In genomic region chr17:49219987-49220386, GRCh38 we compare ENCODE assay signal across 24 cellular contexts. TPM values are rescaled to one million over a fixed set of nuclear protein-coding genes. Genes with fewer than 3 reads are reported as not detected.
DNase-seq lines count a peak whose midpoint lies in the region; ATAC-seq and TF ChIP-seq lines count a peak whose summit lies in the region.
"Had no signal": no experiment of that assay in that cellular context is flagged by ENCODE, and none has a peak within 500 bp of the region (broad histone marks: within the 10 kb centered on the region; RNA-seq: fewer than 3 reads in every experiment).

No MANE protein-coding gene starts in this region.

- H3K4me1 Mint-ChIP-seq in activated CD4-positive, alpha-beta memory T cell treated with anti-CD3 and anti-CD28 coated beads, Interleukin-2, amount 10 ng/mL, durations not matched to agents 7 days and 5 days: peaks cover 72% of the 10 kb centered on the region
- H3K4me1 Mint-ChIP-seq in activated CD4-positive, alpha-beta memory T cell treated with anti-CD3 and anti-CD28 coated beads for 36 hours (ENCODE audit: low read depth): peaks cover 59% of the 10 kb centered on the region
- peaks cover 74% of the 10 kb centered on the region for H3K4me1 Mint-ChIP-seq in activated CD8-positive, alpha-beta T cell treated with anti-CD3 and anti-CD28 coated beads for 36 hours (ENCODE audit: low read depth)
- peaks cover 55 to 70% (median 67%) of the 10 kb centered on the region in 3 donors for H3K4me1 Mint-ChIP-seq in naive B cell

- peaks cover 67% of the 10 kb centered on the region for H3K36me3 Mint-ChIP-seq in activated CD4-positive, alpha-beta memory T cell treated with anti-CD3 and anti-CD28 coated beads, Interleukin-2, amount 10 ng/mL, durations not matched to agents 7 days and 5 days (ENCODE audit: low read depth)
- peaks cover 36% of the 10 kb centered on the region for H3K36me3 Mint-ChIP-seq in activated CD4-positive, alpha-beta memory T cell treated with anti-CD3 and anti-CD28 coated beads for 36 hours
- peaks cover 63% of the 10 kb centered on the region for H3K36me3 Mint-ChIP-seq in activated CD8-positive, alpha-beta T cell treated with anti-CD3 and anti-CD28 coated beads for 36 hours (ENCODE audit: low read depth)
- H3K36me3 Mint-ChIP-seq in naive B cell: no peaks in the 10 kb centered on the region
- H3K36me3 Mint-ChIP-seq: mesothelial cell of epicardium, neural progenitor cell had no signal

- no peaks in the 10 kb centered on the region for H3K9me3 Mint-ChIP-seq in activated CD4-positive, alpha-beta memory T cell treated with anti-CD3 and anti-CD28 coated beads, Interleukin-2, amount 10 ng/mL, durations not matched to agents 7 days and 5 days
- no peaks in the 10 kb centered on the region for H3K9me3 Mint-ChIP-seq in activated CD4-positive, alpha-beta memory T cell treated with anti-CD3 and anti-CD28 coated beads for 36 hours
- H3K9me3 Mint-ChIP-seq in activated CD8-positive, alpha-beta T cell treated with anti-CD3 and anti-CD28 coated beads for 36 hours: no peaks in the 10 kb centered on the region
- H3K9me3 Mint-ChIP-seq in naive B cell: no peaks in the 10 kb centered on the region
- H3K9me3 Mint-ChIP-seq: H9, mesothelial cell of epicardium, neural progenitor cell had no signal

- intact Hi-C loops in activated CD4-positive, alpha-beta memory T cell treated with anti-CD3 and anti-CD28 coated beads for 36 hours (cut with micrococcal nuclease): loop anchor here (2.0 kb wide), 1 partner anchor 27 kb away; no protein-coding TSS in a partner anchor
- intact Hi-C loops in activated CD8-positive, alpha-beta T cell treated with anti-CD3 and anti-CD28 coated beads for 36 hours (cut with micrococcal nuclease): loop anchor here (2.0 kb wide), 1 partner anchor 31 kb away; no protein-coding TSS in a partner anchor

- DNase-seq in activated CD4-positive, alpha-beta memory T cell treated with anti-CD3 and anti-CD28 coated beads, Interleukin-2, amount 10 ng/mL, durations not matched to agents 7 days and 5 days: no peak
- DNase-seq in activated CD4-positive, alpha-beta memory T cell treated with anti-CD3 and anti-CD28 coated beads for 36 hours: no peak
- no peak for DNase-seq in activated CD8-positive, alpha-beta T cell treated with anti-CD3 and anti-CD28 coated beads for 36 hours
- DNase-seq in naive B cell (no peak), substantia nigra (lab: John Stamatoyannopoulos, UW) (no peak), omental fat pad (ENCODE audit: low spot score) (no peak)
- DNase-seq: brain microvascular endothelial cell; glutamatergic neuron; NCI-H187 treated with DMSO at 0.1 percent for 48 hours; NCI-H345; SJCRH30; stimulated activated CD4-positive, alpha-beta T cell treated with anti-CD3 and anti-CD28 coated beads, Interleukin-4, amount 100 ng/mL, for 24 hours had no signal

- H3K27ac Mint-ChIP-seq in activated CD4-positive, alpha-beta memory T cell treated with anti-CD3 and anti-CD28 coated beads, Interleukin-2, amount 10 ng/mL, durations not matched to agents 7 days and 5 days: peak overlapping the region; percentile 95
- H3K27ac Mint-ChIP-seq in activated CD4-positive, alpha-beta memory T cell treated with anti-CD3 and anti-CD28 coated beads for 36 hours: no peak overlapping the region
- peak overlapping the region; percentile 97 for H3K27ac Mint-ChIP-seq in activated CD8-positive, alpha-beta T cell treated with anti-CD3 and anti-CD28 coated beads for 36 hours
- peak overlapping the region in 4 of 6 donors; percentile 67 to 99 (median 96) for H3K27ac Mint-ChIP-seq in naive B cell
- H3K27ac Mint-ChIP-seq: H9, mesothelial cell of epicardium, neural progenitor cell had no signal

- no peak overlapping the region for H3K4me3 Mint-ChIP-seq in activated CD4-positive, alpha-beta memory T cell treated with anti-CD3 and anti-CD28 coated beads, Interleukin-2, amount 10 ng/mL, durations not matched to agents 7 days and 5 days
- H3K4me3 Mint-ChIP-seq in activated CD4-positive, alpha-beta memory T cell treated with anti-CD3 and anti-CD28 coated beads for 36 hours: no peak overlapping the region
- H3K4me3 Mint-ChIP-seq in activated CD8-positive, alpha-beta T cell treated with anti-CD3 and anti-CD28 coated beads for 36 hours: no peak overlapping the region
- H3K4me3 Mint-ChIP-seq in naive B cell: peak overlapping the region in 4 of 8 donors; percentile 6 to 77 (median 62)
- H3K4me3 Mint-ChIP-seq: mesothelial cell of epicardium, neural progenitor cell had no signal

- peaks cover 17% of the 10 kb centered on the region for H3K27me3 Mint-ChIP-seq in activated CD4-positive, alpha-beta memory T cell treated with anti-CD3 and anti-CD28 coated beads, Interleukin-2, amount 10 ng/mL, durations not matched to agents 7 days and 5 days
- H3K27me3 Mint-ChIP-seq in activated CD4-positive, alpha-beta memory T cell treated with anti-CD3 and anti-CD28 coated beads for 36 hours: peaks cover 8% of the 10 kb centered on the region
- H3K27me3 Mint-ChIP-seq in activated CD8-positive, alpha-beta T cell treated with anti-CD3 and anti-CD28 coated beads for 36 hours: peaks cover 3% of the 10 kb centered on the region
- peaks cover 0 to 6% (median 0%) of the 10 kb centered on the region in 3 donors for H3K27me3 Mint-ChIP-seq in naive B cell

- CTCF ChIA-PET in activated CD4-positive, alpha-beta memory T cell treated with anti-CD3 and anti-CD28 coated beads, Interleukin-2, amount 10 ng/mL, durations not matched to agents 7 days and 5 days (lab: Charles Lee): no interaction called here
- CTCF ChIA-PET in activated CD4-positive, alpha-beta memory T cell treated with anti-CD3 and anti-CD28 coated beads for 36 hours (lab: Charles Lee): interaction anchor here (1.0 kb wide), 1 partner anchor 10 kb away, joined by 3 read pairs; the partner anchor contains the start of gene PHOSPHO1
- CTCF ChIA-PET in activated CD8-positive, alpha-beta T cell treated with anti-CD3 and anti-CD28 coated beads for 36 hours (lab: Charles Lee): interaction anchor here (1.0 kb wide), 1 partner anchor 30 kb away, joined by 3 read pairs; no protein-coding TSS in a partner anchor

- ATAC-seq in activated CD8-positive, alpha-beta T cell treated with anti-CD3 and anti-CD28 coated beads for 36 hours: no peak
- ATAC-seq in naive B cell (ENCODE audit: low read depth in 2 of 2) (no peak), GM21825 (IDR thresholded peaks at IDR 0.05; ENCODE audit: unreplicated experiment) (no peak), GM18907 (IDR thresholded peaks at IDR 0.05; ENCODE audit: unreplicated experiment) (no peak), omental fat pad (ENCODE audit: low FRiP score) (no peak)
- ATAC-seq: Panc1 had no signal

- POLR2A ChIA-PET in activated CD4-positive, alpha-beta memory T cell treated with anti-CD3 and anti-CD28 coated beads, Interleukin-2, amount 10 ng/mL, durations not matched to agents 7 days and 5 days (lab: Charles Lee): interaction anchor here (5.6 kb wide), 1 partner anchor 9 kb away, joined by 34 read pairs; the partner anchor contains the start of gene PHOSPHO1
- POLR2A ChIA-PET in activated CD4-positive, alpha-beta memory T cell treated with anti-CD3 and anti-CD28 coated beads for 36 hours (lab: Charles Lee): interaction anchor here (1.8 kb wide), 1 partner anchor 28 kb away, joined by 7 read pairs; no protein-coding TSS in a partner anchor
- POLR2A ChIA-PET in activated CD8-positive, alpha-beta T cell treated with anti-CD3 and anti-CD28 coated beads for 36 hours (lab: Charles Lee): interaction anchor here (1.0 to 3.1 kb wide), 4 partner anchors 10 to 28 kb away, joined by 3 to 21 read pairs (median 12); partner anchors contain the start of genes ABI3 and GNGT2

- TF ChIP-seq CTCF in activated CD8-positive, alpha-beta T cell treated with anti-CD3 and anti-CD28 coated beads for 36 hours (IDR thresholded peaks at IDR 0.05): peak; percentile 19
- no peak for TF ChIP-seq CTCF in omental fat pad (IDR thresholded peaks at IDR 0.05)

- H3K27ac ChIP-seq in substantia nigra (ENCODE audit: low read depth, low read length, poor library complexity, severe bottlenecking): peak overlapping the region; percentile 58
- H3K27ac ChIP-seq: brain microvascular endothelial cell, C4-2B, KMS-11, neural progenitor cell, SJCRH30, suprapubic skin, VCaP had no signal

RNA-seq across cellular contexts. Expression of gene ABI3, which starts 9.5 kb away (rescaled TPM):
- total RNA-seq in activated CD4-positive, alpha-beta memory T cell treated with anti-CD3 and anti-CD28 coated beads, Interleukin-2, amount 10 ng/mL, durations not matched to agents 7 days and 5 days: 10 to 100 TPM; 46.3 to 48.2 TPM
- total RNA-seq in activated CD4-positive, alpha-beta memory T cell treated with anti-CD3 and anti-CD28 coated beads for 36 hours: 10 to 100 TPM; 19.7 to 19.8 TPM
- 10 to 100 TPM; 39.3 to 45.1 TPM for total RNA-seq in activated CD8-positive, alpha-beta T cell treated with anti-CD3 and anti-CD28 coated beads for 36 hours
- 10 to 100 TPM in 4 of 6 donors, 1 to 10 TPM in 2; 8.1 to 28.4 (median 18.0) TPM for polyA plus RNA-seq in naive B cell (ENCODE audit: low read depth in 6 of 6)
- total RNA-seq in omental fat pad: 1 to 10 TPM; 3.6 to 7.4 (median 5.4) TPM

RNA-seq across cellular contexts. Expression of gene GNGT2, which starts 9.6 kb away (rescaled TPM):
- 10 to 100 TPM; 22.7 to 23.8 TPM for total RNA-seq in activated CD4-positive, alpha-beta memory T cell treated with anti-CD3 and anti-CD28 coated beads, Interleukin-2, amount 10 ng/mL, durations not matched to agents 7 days and 5 days
- 10 to 100 TPM; 23.2 to 29.0 TPM for total RNA-seq in activated CD4-positive, alpha-beta memory T cell treated with anti-CD3 and anti-CD28 coated beads for 36 hours
- 10 to 100 TPM; 21.7 to 23.9 TPM for total RNA-seq in activated CD8-positive, alpha-beta T cell treated with anti-CD3 and anti-CD28 coated beads for 36 hours
- 10 to 100 TPM in 3 of 6 donors, 1 to 10 TPM in 3; 4.5 to 16.0 (median 11.3) TPM for polyA plus RNA-seq in naive B cell (ENCODE audit: low read depth in 6 of 6)
- total RNA-seq in omental fat pad: 1 to 10 TPM in 3 of 4 donors, under 1 TPM in 1; 0.74 to 5.2 (median 2.9) TPM
- total RNA-seq: mesothelial cell of epicardium had no signal

RNA-seq across cellular contexts. Expression of gene PHOSPHO1, which starts 10.6 kb away (rescaled TPM):
- not detected for total RNA-seq in activated CD4-positive, alpha-beta memory T cell treated with anti-CD3 and anti-CD28 coated beads, Interleukin-2, amount 10 ng/mL, durations not matched to agents 7 days and 5 days
- total RNA-seq in activated CD4-positive, alpha-beta memory T cell treated with anti-CD3 and anti-CD28 coated beads for 36 hours: not detected
- not detected for total RNA-seq in activated CD8-positive, alpha-beta T cell treated with anti-CD3 and anti-CD28 coated beads for 36 hours
- polyA plus RNA-seq in naive B cell (ENCODE audit: low read depth in 6 of 6): under 1 TPM in 4 of 6 donors, not detected in 2; 0.25 to 0.58 (median 0.31) TPM
- 10 to 100 TPM in 1 of 4 donors, under 1 TPM in 2, not detected in 1; 0.60 to 11.2 (median 0.94) TPM for total RNA-seq in omental fat pad
- total RNA-seq: HT1080; SJCRH30; T-helper 2 cell treated with Interferon-gamma antibody and Interleukin-4, amounts not matched to agents 100 ng/mL and 5 ng/mL, for 36 hours had no signal
